Comparison of ENCODE assay signal across 9 cellular contexts in the genomic region with DNA sequence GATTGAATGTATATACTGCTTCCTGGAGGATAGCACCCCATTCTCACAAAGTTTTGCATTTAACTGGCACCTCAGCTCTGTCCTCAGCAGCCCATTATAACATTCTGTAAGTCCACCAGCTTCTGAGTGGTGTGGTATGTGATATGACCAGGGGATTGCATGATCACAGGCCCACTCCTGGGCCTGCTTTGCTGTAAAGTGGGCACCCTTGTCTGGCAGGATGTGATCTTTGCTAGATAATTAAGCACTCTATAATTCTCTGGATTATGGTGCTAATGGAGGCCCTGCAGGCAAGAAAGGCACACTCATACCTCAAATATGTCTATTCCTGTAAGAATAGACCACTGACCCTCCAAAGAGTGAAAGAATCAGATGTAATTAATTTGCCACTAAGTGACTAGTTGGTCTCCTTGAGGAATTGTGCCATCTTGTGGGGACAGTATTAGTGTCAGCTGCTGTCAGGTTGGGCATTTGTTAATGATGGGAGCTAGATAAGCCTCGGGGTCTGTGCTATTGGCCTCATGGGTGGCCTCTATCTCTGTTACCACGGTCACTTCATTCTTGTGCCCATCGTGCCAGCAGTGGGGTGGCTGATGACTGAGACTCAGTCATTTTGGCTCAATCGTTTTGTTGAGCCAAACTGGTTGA. TPM values are rescaled to one million over a fixed set of nuclear protein-coding genes. Genes with fewer than 3 reads are reported as not detected.
A peak's percentile ranks its signal among the peaks of the same experiment; 100 is the strongest.
DNase-seq lines count a peak whose midpoint lies in the region; ATAC-seq and TF ChIP-seq lines count a peak whose summit lies in the region.
"Had no signal": no experiment of that assay in that cellular context is flagged by ENCODE, and none has a peak within 500 bp of the region (broad histone marks: within the 10 kb centered on the region; RNA-seq: fewer than 3 reads in every experiment).

No MANE protein-coding gene starts in this region.

- no peaks in the 10 kb centered on the region for H3K36me3 Mint-ChIP-seq in stimulated activated naive B cell treated with anti-CD40 and anti-IgM and Interleukin-4, amounts not matched to agents 10 μg/mL and 1 μg/mL and 100 μg/mL, for 72 hours
- H3K36me3 Mint-ChIP-seq: naive thymus-derived CD8-positive, alpha-beta T cell had no signal

- H3K4me3 Mint-ChIP-seq in stimulated activated naive B cell treated with anti-CD40 and anti-IgM and Interleukin-4, amounts not matched to agents 10 μg/mL and 1 μg/mL and 100 μg/mL, for 72 hours = no peak overlapping the region
- H3K4me3 Mint-ChIP-seq: naive thymus-derived CD8-positive, alpha-beta T cell had no signal

- H3K9me3 Mint-ChIP-seq in stimulated activated naive B cell treated with anti-CD40 and anti-IgM and Interleukin-4, amounts not matched to agents 10 μg/mL and 1 μg/mL and 100 μg/mL, for 72 hours = no peaks in the 10 kb centered on the region
- H3K9me3 Mint-ChIP-seq: naive thymus-derived CD8-positive, alpha-beta T cell had no signal

- no peak overlapping the region for H3K27ac Mint-ChIP-seq in stimulated activated naive B cell treated with anti-CD40 and anti-IgM and Interleukin-4, amounts not matched to agents 10 μg/mL and 1 μg/mL and 100 μg/mL, for 72 hours
- H3K27ac Mint-ChIP-seq: naive thymus-derived CD8-positive, alpha-beta T cell had no signal

- DNase-seq in EH (ENCODE audit: low read depth) (peak; percentile 70), HT1080 (ENCODE audit: low read depth) (peak; percentile 48), foreskin melanocyte (peak; percentile 56)
- DNase-seq in stimulated activated naive B cell treated with anti-CD40 and anti-IgM and Interleukin-4, amounts not matched to agents 10 μg/mL and 1 μg/mL and 100 μg/mL, for 72 hours = no peak

- peak; percentile 65 for ATAC-seq in GM19372 (IDR thresholded peaks at IDR 0.05; ENCODE audit: low read depth, unreplicated experiment)
- ATAC-seq in SK-N-SH treated with all-trans-retinoic acid at 6 μM for 48 hours = peak; percentile 88
- ATAC-seq in stimulated activated naive B cell treated with anti-CD40 and anti-IgM and Interleukin-4, amounts not matched to agents 10 μg/mL and 1 μg/mL and 100 μg/mL, for 72 hours (replicated peaks) = peak; percentile 68 to 85
- ATAC-seq in GM18519 (IDR thresholded peaks at IDR 0.05; ENCODE audit: low FRiP score, unreplicated experiment) = no peak
- no peak for ATAC-seq in HG03469 (IDR thresholded peaks at IDR 0.05; ENCODE audit: unreplicated experiment)
- ATAC-seq: naive thymus-derived CD8-positive, alpha-beta T cell had no signal

- H3K4me1 Mint-ChIP-seq in stimulated activated naive B cell treated with anti-CD40 and anti-IgM and Interleukin-4, amounts not matched to agents 10 μg/mL and 1 μg/mL and 100 μg/mL, for 72 hours = peaks cover 1 to 6% of the 10 kb centered on the region in 2 donors
- H3K4me1 Mint-ChIP-seq: naive thymus-derived CD8-positive, alpha-beta T cell had no signal

- H3K27me3 Mint-ChIP-seq in stimulated activated naive B cell treated with anti-CD40 and anti-IgM and Interleukin-4, amounts not matched to agents 10 μg/mL and 1 μg/mL and 100 μg/mL, for 72 hours = peaks cover 4 to 6% of the 10 kb centered on the region in 2 donors

TF ChIP-seq in SK-N-SH treated with all-trans-retinoic acid at 6 μM for 48 hours, 23 proteins besides CTCF, POLR2A, EP300 and RAD21 (continues in another document):
- TF ChIP-seq ZFP30 (CRISPR knock-in tag; IDR thresholded peaks at IDR 0.05) (no peak), OSR1 (CRISPR knock-in tag; IDR thresholded peaks at IDR 0.05) (no peak), CSDC2 (CRISPR knock-in tag; IDR thresholded peaks at IDR 0.05) (no peak), GLIS3 (CRISPR knock-in tag; IDR thresholded peaks at IDR 0.05) (no peak), SNAI2 (CRISPR knock-in tag; IDR thresholded peaks at IDR 0.05) (no peak), PATZ1 (CRISPR knock-in tag; IDR thresholded peaks at IDR 0.05; ENCODE audit: borderline replicate concordance) (no peak), ISL1 (CRISPR knock-in tag; IDR thresholded peaks at IDR 0.05) (no peak), ARNTL (CRISPR knock-in tag; IDR thresholded peaks at IDR 0.05; ENCODE audit: borderline replicate concordance, low read depth) (no peak), TOX (CRISPR knock-in tag; IDR thresholded peaks at IDR 0.05; ENCODE audit: borderline replicate concordance) (no peak)
- TF ChIP-seq, protein P1, sequence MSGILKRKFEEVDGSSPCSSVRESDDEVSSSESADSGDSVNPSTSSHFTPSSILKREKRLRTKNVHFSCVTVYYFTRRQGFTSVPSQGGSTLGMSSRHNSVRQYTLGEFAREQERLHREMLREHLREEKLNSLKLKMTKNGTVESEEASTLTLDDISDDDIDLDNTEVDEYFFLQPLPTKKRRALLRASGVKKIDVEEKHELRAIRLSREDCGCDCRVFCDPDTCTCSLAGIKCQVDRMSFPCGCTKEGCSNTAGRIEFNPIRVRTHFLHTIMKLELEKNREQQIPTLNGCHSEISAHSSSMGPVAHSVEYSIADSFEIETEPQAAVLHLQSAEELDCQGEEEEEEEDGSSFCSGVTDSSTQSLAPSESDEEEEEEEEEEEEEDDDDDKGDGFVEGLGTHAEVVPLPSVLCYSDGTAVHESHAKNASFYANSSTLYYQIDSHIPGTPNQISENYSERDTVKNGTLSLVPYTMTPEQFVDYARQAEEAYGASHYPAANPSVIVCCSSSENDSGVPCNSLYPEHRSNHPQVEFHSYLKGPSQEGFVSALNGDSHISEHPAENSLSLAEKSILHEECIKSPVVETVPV (CRISPR knock-in tag; IDR thresholded peaks at IDR 0.05) = no peak
- TF ChIP-seq, protein P2, sequence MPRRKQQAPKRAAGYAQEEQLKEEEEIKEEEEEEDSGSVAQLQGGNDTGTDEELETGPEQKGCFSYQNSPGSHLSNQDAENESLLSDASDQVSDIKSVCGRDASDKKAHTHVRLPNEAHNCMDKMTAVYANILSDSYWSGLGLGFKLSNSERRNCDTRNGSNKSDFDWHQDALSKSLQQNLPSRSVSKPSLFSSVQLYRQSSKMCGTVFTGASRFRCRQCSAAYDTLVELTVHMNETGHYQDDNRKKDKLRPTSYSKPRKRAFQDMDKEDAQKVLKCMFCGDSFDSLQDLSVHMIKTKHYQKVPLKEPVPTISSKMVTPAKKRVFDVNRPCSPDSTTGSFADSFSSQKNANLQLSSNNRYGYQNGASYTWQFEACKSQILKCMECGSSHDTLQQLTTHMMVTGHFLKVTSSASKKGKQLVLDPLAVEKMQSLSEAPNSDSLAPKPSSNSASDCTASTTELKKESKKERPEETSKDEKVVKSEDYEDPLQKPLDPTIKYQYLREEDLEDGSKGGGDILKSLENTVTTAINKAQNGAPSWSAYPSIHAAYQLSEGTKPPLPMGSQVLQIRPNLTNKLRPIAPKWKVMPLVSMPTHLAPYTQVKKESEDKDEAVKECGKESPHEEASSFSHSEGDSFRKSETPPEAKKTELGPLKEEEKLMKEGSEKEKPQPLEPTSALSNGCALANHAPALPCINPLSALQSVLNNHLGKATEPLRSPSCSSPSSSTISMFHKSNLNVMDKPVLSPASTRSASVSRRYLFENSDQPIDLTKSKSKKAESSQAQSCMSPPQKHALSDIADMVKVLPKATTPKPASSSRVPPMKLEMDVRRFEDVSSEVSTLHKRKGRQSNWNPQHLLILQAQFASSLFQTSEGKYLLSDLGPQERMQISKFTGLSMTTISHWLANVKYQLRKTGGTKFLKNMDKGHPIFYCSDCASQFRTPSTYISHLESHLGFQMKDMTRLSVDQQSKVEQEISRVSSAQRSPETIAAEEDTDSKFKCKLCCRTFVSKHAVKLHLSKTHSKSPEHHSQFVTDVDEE (CRISPR knock-in tag; IDR thresholded peaks at IDR 0.05) = no peak
- TF ChIP-seq, protein P3, sequence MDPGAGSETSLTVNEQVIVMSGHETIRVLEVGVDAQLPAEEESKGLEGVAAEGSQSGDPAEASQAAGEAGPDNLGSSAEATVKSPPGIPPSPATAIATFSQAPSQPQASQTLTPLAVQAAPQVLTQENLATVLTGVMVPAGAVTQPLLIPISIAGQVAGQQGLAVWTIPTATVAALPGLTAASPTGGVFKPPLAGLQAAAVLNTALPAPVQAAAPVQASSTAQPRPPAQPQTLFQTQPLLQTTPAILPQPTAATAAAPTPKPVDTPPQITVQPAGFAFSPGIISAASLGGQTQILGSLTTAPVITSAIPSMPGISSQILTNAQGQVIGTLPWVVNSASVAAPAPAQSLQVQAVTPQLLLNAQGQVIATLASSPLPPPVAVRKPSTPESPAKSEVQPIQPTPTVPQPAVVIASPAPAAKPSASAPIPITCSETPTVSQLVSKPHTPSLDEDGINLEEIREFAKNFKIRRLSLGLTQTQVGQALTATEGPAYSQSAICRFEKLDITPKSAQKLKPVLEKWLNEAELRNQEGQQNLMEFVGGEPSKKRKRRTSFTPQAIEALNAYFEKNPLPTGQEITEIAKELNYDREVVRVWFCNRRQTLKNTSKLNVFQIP (CRISPR knock-in tag; IDR thresholded peaks at IDR 0.05; ENCODE audit: borderline replicate concordance, low read depth) = no peak

RNA-seq across cellular contexts. Expression of gene CFI, which starts 2.2 kb away (rescaled TPM):
- 0.08 TPM in 1 of 2 replicates, not detected in the other for total RNA-seq in HT1080 (2014; rRNA removed; shearing (Covaris generic))
- 0.08 and 0.24 TPM in 2 replicates for polyA plus RNA-seq in HT1080 (2015; cell fraction: cytosol; rRNA removed)
- polyA plus RNA-seq in HT1080 (2015; cell fraction: nucleus; rRNA removed) = 1.7 and 3.1 TPM in 2 replicates
- total RNA-seq: naive thymus-derived CD8-positive, alpha-beta T cell had no signal
- polyA plus RNA-seq: naive thymus-derived CD8-positive, alpha-beta T cell had no signal

RNA-seq across cellular contexts. Expression of gene GAR1, which starts 11.5 kb away (rescaled TPM):
- 16.5 and 50.4 TPM in 2 replicates for total RNA-seq in HT1080 (2014; rRNA removed; shearing (Covaris generic))
- polyA plus RNA-seq in HT1080 (2015; cell fraction: cytosol; rRNA removed) = 97.0 and 107 TPM in 2 replicates
- 55.8 and 68.4 TPM in 2 replicates for polyA plus RNA-seq in HT1080 (2015; cell fraction: nucleus; rRNA removed)

RNA-seq across cellular contexts. Expression of gene RRH, which starts 23.7 kb away (rescaled TPM):
- total RNA-seq in HT1080 (2014; rRNA removed; shearing (Covaris generic)) = 0.17 TPM in 1 of 2 replicates, not detected in the other
- not detected in 2 replicates for polyA plus RNA-seq in HT1080 (2015; cell fraction: cytosol; rRNA removed)
- 0.34 TPM in 1 of 2 replicates, not detected in the other for polyA plus RNA-seq in HT1080 (2015; cell fraction: nucleus; rRNA removed)
- polyA plus RNA-seq: naive thymus-derived CD8-positive, alpha-beta T cell had no signal

RNA-seq across cellular contexts. Expression of gene LRIT3, which starts 43.9 kb away (rescaled TPM):
- total RNA-seq in HT1080 (2014; rRNA removed; shearing (Covaris generic)) = not detected in 2 replicates
- polyA plus RNA-seq in HT1080 (2015; cell fraction: cytosol; rRNA removed) = 0.02 TPM in 1 of 2 replicates, not detected in the other
- 0.22 TPM in 1 of 2 replicates, not detected in the other for polyA plus RNA-seq in HT1080 (2015; cell fraction: nucleus; rRNA removed)
- polyA plus RNA-seq: naive thymus-derived CD8-positive, alpha-beta T cell had no signal

Comparison
In these comparisons a context has a peak if more than half of its experiments do, and no peak if none do; other contexts are left out.
1. ATAC-seq: peak in GM19372 (single experiment), SK-N-SH treated with all-trans-retinoic acid at 6 μM for 48 hours (single experiment) and stimulated activated naive B cell treated with anti-CD40 and anti-IgM and Interleukin-4, amounts not matched to agents 10 μg/mL and 1 μg/mL and 100 μg/mL, for 72 hours (2 of 2); none in GM18519 (single experiment) and HG03469 (single experiment).